2 cellular contexts compared by ENCODE assay signal in the genomic region with DNA sequence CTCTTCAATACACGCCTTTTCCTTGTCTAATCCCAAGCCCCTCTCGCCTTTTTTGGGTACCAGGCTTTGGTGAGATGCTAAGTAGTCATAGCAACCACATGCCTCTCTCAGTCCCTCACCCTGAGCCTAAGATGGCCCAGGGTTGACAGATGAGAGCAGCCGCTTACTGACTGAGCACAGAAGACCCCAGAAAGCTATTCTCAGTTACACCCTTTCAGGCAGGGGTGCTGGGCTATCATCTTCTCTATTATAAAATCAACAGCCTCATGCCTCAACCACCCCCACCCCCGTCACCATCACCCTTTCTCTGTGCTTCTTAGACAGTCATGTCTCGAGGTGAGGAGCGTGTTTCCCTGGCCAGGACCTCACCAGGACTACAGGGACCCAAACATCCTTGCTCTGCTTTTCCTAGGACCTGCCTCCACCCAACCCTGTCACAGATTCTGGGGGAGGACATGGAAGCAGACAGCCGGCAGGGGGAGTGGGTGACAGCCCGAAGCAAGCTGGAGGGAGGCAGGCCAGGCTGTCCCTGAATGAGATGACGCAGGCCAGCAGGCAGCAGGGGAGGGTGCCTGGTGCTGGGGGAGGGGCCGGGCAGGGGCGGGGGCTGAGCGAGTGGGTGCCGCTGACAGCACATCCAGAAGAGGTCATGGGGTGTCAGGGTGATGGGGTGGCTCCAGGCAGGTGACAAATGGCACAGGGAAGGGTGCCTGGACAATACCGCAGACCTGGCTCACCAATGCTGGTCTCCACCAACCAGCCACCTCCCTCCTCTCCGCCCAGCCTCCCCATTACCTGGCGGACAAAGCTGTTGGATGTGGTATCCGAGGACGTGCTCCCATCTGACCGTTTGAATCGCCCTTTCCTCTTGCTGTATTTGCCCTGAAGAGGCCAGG.
TF ChIP-seq lines count a peak whose summit lies in the region.

No MANE protein-coding gene starts in this region.

TF ChIP-seq in SK-N-SH, 30 proteins besides CTCF, POLR2A, EP300 and RAD21:
- TF ChIP-seq, protein P1, sequence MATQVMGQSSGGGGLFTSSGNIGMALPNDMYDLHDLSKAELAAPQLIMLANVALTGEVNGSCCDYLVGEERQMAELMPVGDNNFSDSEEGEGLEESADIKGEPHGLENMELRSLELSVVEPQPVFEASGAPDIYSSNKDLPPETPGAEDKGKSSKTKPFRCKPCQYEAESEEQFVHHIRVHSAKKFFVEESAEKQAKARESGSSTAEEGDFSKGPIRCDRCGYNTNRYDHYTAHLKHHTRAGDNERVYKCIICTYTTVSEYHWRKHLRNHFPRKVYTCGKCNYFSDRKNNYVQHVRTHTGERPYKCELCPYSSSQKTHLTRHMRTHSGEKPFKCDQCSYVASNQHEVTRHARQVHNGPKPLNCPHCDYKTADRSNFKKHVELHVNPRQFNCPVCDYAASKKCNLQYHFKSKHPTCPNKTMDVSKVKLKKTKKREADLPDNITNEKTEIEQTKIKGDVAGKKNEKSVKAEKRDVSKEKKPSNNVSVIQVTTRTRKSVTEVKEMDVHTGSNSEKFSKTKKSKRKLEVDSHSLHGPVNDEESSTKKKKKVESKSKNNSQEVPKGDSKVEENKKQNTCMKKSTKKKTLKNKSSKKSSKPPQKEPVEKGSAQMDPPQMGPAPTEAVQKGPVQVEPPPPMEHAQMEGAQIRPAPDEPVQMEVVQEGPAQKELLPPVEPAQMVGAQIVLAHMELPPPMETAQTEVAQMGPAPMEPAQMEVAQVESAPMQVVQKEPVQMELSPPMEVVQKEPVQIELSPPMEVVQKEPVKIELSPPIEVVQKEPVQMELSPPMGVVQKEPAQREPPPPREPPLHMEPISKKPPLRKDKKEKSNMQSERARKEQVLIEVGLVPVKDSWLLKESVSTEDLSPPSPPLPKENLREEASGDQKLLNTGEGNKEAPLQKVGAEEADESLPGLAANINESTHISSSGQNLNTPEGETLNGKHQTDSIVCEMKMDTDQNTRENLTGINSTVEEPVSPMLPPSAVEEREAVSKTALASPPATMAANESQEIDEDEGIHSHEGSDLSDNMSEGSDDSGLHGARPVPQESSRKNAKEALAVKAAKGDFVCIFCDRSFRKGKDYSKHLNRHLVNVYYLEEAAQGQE (IDR thresholded peaks at IDR 0.05; ENCODE audit: low read depth, low read length), result no peak
- TF ChIP-seq MXI1 (IDR thresholded peaks at IDR 0.05; ENCODE audit: low read depth, low read length) (peak; percentile 71), JUND (IDR thresholded peaks at IDR 0.05) (no peak), SMC3 (IDR thresholded peaks at IDR 0.05; ENCODE audit: low read depth, low read length) (peak; percentile 33; the same call in 1 of the 2 replicates)

TF ChIP-seq in SK-N-SH treated with all-trans-retinoic acid at 6 μM for 48 hours, 23 proteins besides CTCF, POLR2A, EP300 and RAD21 (continued from another document):
- TF ChIP-seq, protein P2, sequence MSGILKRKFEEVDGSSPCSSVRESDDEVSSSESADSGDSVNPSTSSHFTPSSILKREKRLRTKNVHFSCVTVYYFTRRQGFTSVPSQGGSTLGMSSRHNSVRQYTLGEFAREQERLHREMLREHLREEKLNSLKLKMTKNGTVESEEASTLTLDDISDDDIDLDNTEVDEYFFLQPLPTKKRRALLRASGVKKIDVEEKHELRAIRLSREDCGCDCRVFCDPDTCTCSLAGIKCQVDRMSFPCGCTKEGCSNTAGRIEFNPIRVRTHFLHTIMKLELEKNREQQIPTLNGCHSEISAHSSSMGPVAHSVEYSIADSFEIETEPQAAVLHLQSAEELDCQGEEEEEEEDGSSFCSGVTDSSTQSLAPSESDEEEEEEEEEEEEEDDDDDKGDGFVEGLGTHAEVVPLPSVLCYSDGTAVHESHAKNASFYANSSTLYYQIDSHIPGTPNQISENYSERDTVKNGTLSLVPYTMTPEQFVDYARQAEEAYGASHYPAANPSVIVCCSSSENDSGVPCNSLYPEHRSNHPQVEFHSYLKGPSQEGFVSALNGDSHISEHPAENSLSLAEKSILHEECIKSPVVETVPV (CRISPR knock-in tag; IDR thresholded peaks at IDR 0.05), result no peak
- TF ChIP-seq ISL1 (CRISPR knock-in tag; IDR thresholded peaks at IDR 0.05), result no peak
TF ChIP-seq in SK-N-SH treated with all-trans-retinoic acid at 6 μM for 48 hours: peak in this region for 0.
